Comparison of ENCODE assay signal across 8 cellular contexts in the genomic region with DNA sequence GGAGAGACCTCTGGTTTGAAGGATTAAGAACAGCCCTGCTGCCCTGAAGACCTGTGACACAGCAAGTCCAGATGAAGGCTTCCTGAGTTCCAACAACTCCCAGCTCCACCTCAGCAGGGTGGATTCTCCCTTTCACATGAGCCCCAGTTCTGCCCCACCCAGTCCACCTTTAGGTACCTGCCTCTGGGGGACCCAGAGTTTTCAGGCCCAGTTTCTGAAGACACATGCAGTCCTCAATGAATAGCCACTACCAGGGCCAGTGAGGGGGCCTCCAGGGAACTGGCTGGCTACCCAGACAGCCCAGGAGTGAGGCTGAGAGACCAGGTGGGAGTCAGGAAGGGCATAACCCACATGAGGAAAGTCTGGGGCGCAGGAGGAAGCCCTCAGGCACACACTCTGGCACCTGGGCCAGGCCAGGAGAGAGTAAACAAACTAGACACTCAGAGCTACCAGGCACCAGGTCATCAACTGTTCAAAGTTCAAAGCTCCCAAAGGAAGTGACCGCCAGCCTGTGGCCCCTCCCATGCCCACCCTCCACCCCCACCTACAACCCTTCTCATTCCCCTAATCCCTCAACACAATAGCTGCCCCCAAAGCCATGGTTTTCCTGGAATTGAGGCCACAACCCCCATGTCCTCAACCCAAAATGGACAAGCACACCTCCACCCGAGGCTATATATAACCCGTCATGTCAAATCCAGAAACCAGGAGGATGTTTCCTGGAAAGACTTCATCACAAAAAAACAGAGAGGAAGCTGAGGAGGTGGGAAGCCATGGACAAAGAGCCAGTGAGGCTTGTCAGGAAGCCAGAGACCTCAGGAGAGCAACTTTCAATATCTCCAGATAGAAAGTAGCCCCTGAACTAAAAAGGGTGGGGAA. TPM values are rescaled to one million over a fixed set of nuclear protein-coding genes. Genes with fewer than 3 reads are reported as not detected.
DNase-seq lines count a peak whose midpoint lies in the region; ATAC-seq, FAIRE-seq and TF ChIP-seq lines count a peak whose summit lies in the region.

No MANE protein-coding gene starts in this region.

- in situ Hi-C loops in GM23248 (cut with MboI): no loop called here

- no peaks in the 10 kb centered on the region for H4K20me1 ChIP-seq in GM23248 (ENCODE audit: insufficient read depth)

- peaks cover 20% of the 10 kb centered on the region for H3K4me1 Mint-ChIP-seq in activated naive CD8-positive, alpha-beta T cell (ENCODE audit: low read depth)
- peaks cover 31% of the 10 kb centered on the region for H3K4me1 Mint-ChIP-seq in activated naive CD8-positive, alpha-beta T cell treated with anti-CD3 and anti-CD28 coated beads for 36 hours
- H3K4me1 Mint-ChIP-seq in central memory CD8-positive, alpha-beta T cell: peaks cover 24% of the 10 kb centered on the region
- peaks cover 36% of the 10 kb centered on the region for H3K4me1 Mint-ChIP-seq in mesothelial cell of epicardium

- no peaks in the 10 kb centered on the region for H3K9me2 ChIP-seq in GM23248 (ENCODE audit: insufficient read depth)

- TF ChIP-seq POLR2A in uterus (IDR thresholded peaks at IDR 0.05) (no peak), GM12891 (IDR thresholded peaks at IDR 0.05; ENCODE audit: low read depth, low read length) (no peak)

- DNase-seq in activated naive CD8-positive, alpha-beta T cell treated with anti-CD3 and anti-CD28 coated beads for 36 hours: no peak
- no peak for DNase-seq in central memory CD8-positive, alpha-beta T cell (ENCODE audit: low spot score in 2 of 2)
- DNase-seq in mesothelial cell of epicardium (ENCODE audit: low spot score in 2 of 2, unreplicated experiment in 2 of 2): no peak
- DNase-seq in uterus: peak in 1 of 2 donors; percentile 27
- no peak for DNase-seq in GM23248
- no peak for DNase-seq in GM12891 (ENCODE audit: insufficient read length, low spot score)

- no peak overlapping the region for H2AFZ ChIP-seq in GM23248

- no peak overlapping the region for H3K4me2 ChIP-seq in GM23248 (ENCODE audit: unreplicated experiment)

- H3K9me3 Mint-ChIP-seq in activated naive CD8-positive, alpha-beta T cell (ENCODE audit: low read depth): no peaks in the 10 kb centered on the region
- H3K9me3 Mint-ChIP-seq in activated naive CD8-positive, alpha-beta T cell treated with anti-CD3 and anti-CD28 coated beads for 36 hours: no peaks in the 10 kb centered on the region
- no peaks in the 10 kb centered on the region for H3K9me3 Mint-ChIP-seq in central memory CD8-positive, alpha-beta T cell
- peaks cover 5% of the 10 kb centered on the region for H3K9me3 Mint-ChIP-seq in mesothelial cell of epicardium

- peaks cover 2% of the 10 kb centered on the region for H3K36me3 Mint-ChIP-seq in activated naive CD8-positive, alpha-beta T cell
- H3K36me3 Mint-ChIP-seq in activated naive CD8-positive, alpha-beta T cell treated with anti-CD3 and anti-CD28 coated beads for 36 hours: no peaks in the 10 kb centered on the region
- H3K36me3 Mint-ChIP-seq in central memory CD8-positive, alpha-beta T cell (ENCODE audit: insufficient read depth): peaks cover 2% of the 10 kb centered on the region
- peaks cover 3% of the 10 kb centered on the region for H3K36me3 Mint-ChIP-seq in mesothelial cell of epicardium

- no peaks in the 10 kb centered on the region for H3K27me3 ChIP-seq in uterus
- no peaks in the 10 kb centered on the region for H3K27me3 ChIP-seq in GM23248 (replicated peaks; ENCODE audit: insufficient read depth)

- no peaks in the 10 kb centered on the region for H3K27me3 Mint-ChIP-seq in activated naive CD8-positive, alpha-beta T cell
- H3K27me3 Mint-ChIP-seq in activated naive CD8-positive, alpha-beta T cell treated with anti-CD3 and anti-CD28 coated beads for 36 hours: no peaks in the 10 kb centered on the region
- H3K27me3 Mint-ChIP-seq in central memory CD8-positive, alpha-beta T cell: no peaks in the 10 kb centered on the region
- H3K27me3 Mint-ChIP-seq in mesothelial cell of epicardium (ENCODE audit: low read depth): peaks cover 8% of the 10 kb centered on the region

- H3K79me2 ChIP-seq in GM23248 (ENCODE audit: insufficient read depth): peaks cover 33% of the 10 kb centered on the region; the same call in 1 of the 2 replicates

- intact Hi-C loops in uterus (cut with DNase I; ENCODE audit: low total_unique reads): no loop called here

- H3K9me3 ChIP-seq in uterus (no peaks in the 10 kb centered on the region), GM23248 (ENCODE audit: low read depth) (no peaks in the 10 kb centered on the region)

- H3K36me3 ChIP-seq in uterus (no peaks in the 10 kb centered on the region), GM23248 (ENCODE audit: low read depth) (no peaks in the 10 kb centered on the region)

- no peak overlapping the region for H3K4me3 ChIP-seq in uterus
- H3K4me3 ChIP-seq in GM23248: no peak overlapping the region

- H3F3A ChIP-seq in GM23248 (ENCODE audit: insufficient read depth): peaks cover 5% of the 10 kb centered on the region; the same call in 1 of the 2 replicates

- no peak overlapping the region for H3K9ac ChIP-seq in GM23248

- H3K27ac Mint-ChIP-seq in activated naive CD8-positive, alpha-beta T cell: peak overlapping the region; percentile 95
- H3K27ac Mint-ChIP-seq in activated naive CD8-positive, alpha-beta T cell treated with anti-CD3 and anti-CD28 coated beads for 36 hours: no peak overlapping the region
- H3K27ac Mint-ChIP-seq in central memory CD8-positive, alpha-beta T cell (ENCODE audit: low read depth): peak overlapping the region; percentile 71
- peak overlapping the region; percentile 19 for H3K27ac Mint-ChIP-seq in mesothelial cell of epicardium

- no peak for ATAC-seq in central memory CD8-positive, alpha-beta T cell (replicated peaks; ENCODE audit: extremely low read depth, poor library complexity, severe bottlenecking)
- no peak for ATAC-seq in HG02973 (IDR thresholded peaks at IDR 0.05; ENCODE audit: unreplicated experiment)

- peak overlapping the region; percentile 87 to 88 for H3K27ac ChIP-seq in uterus
- no peak overlapping the region for H3K27ac ChIP-seq in GM23248

- TF ChIP-seq CTCF in mesothelial cell of epicardium (IDR thresholded peaks at IDR 0.05; ENCODE audit: unreplicated experiment) (no peak), uterus (IDR thresholded peaks at IDR 0.05) (no peak)

- H3K4me3 Mint-ChIP-seq in activated naive CD8-positive, alpha-beta T cell: peak overlapping the region; percentile 58
- H3K4me3 Mint-ChIP-seq in activated naive CD8-positive, alpha-beta T cell treated with anti-CD3 and anti-CD28 coated beads for 36 hours: no peak overlapping the region
- peak overlapping the region; percentile 90 for H3K4me3 Mint-ChIP-seq in central memory CD8-positive, alpha-beta T cell
- peak overlapping the region; percentile 78 for H3K4me3 Mint-ChIP-seq in mesothelial cell of epicardium

- no peak for FAIRE-seq in GM12891 (lab: Jason Lieb, UNC)

- H3K4me1 ChIP-seq in uterus (peaks cover 0 to 20% of the 10 kb centered on the region in 2 donors), GM23248 (ENCODE audit: insufficient read depth) (peaks cover 11% of the 10 kb centered on the region; the same call in 1 of the 2 replicates)

- WGBS in GM23248 (ENCODE audit: low coverage in 1 of 2, low lambda C conversion rate in 2 of 2, missing lambda C conversion rate in 2 of 2), 2 experiments: 95 to 97% methylated on average over 4 of the region's 4 CpGs

TF ChIP-seq in GM12891, 5 proteins besides CTCF, POLR2A, EP300 and RAD21:
- no peak for TF ChIP-seq SPI1 (IDR thresholded peaks at IDR 0.05; ENCODE audit: low read depth, low read length)
- TF ChIP-seq POLR2AphosphoS5 (IDR thresholded peaks at IDR 0.05; ENCODE audit: low read depth, low read length): no peak
- no peak for TF ChIP-seq TAF1 (IDR thresholded peaks at IDR 0.05; ENCODE audit: low read depth, low read length)
- TF ChIP-seq POU2F2 (IDR thresholded peaks at IDR 0.05; ENCODE audit: low read depth, low read length): no peak
- no peak for TF ChIP-seq PAX5 (IDR thresholded peaks at IDR 0.05; ENCODE audit: insufficient read depth, low read length, severe bottlenecking)

RNA-seq across cellular contexts. Expression of gene MYO18A, which starts 2.1 kb away (rescaled TPM):
- total RNA-seq in activated naive CD8-positive, alpha-beta T cell treated with anti-CD3 and anti-CD28 coated beads for 36 hours: 10 to 100 TPM; 23.6 to 24.2 TPM
- total RNA-seq in mesothelial cell of epicardium (55.0 to 58.4 TPM (median 56.8 TPM) in 3 replicates), uterus (100 to 1,000 TPM in 1 of 4 donors, 10 to 100 TPM in 3; 33.2 to 104 (median 59.3) TPM)
- 30.5 and 33.9 TPM in 2 replicates for total RNA-seq in GM23248 (2014; rRNA removed; shearing (Covaris generic))
- 12.6 and 16.0 TPM in 2 replicates for polyA plus RNA-seq in GM23248 (2016; fragmentation: Nextera tagmentation; extraction: Ambion mirVana)
- polyA plus RNA-seq in GM12891 (2012; ENCODE audit: low read depth, missing spikeins): 25.5 TPM
